ENCODE assay signal across 21 cellular contexts in genomic region chr11:80748207-80748606, GRCh38.
"Had no signal": no experiment of that assay in that cellular context is flagged by ENCODE, and none has a peak within 500 bp of the region (broad histone marks: within the 10 kb centered on the region; RNA-seq: fewer than 3 reads in every experiment).

No MANE protein-coding gene starts in this region.

- H3K27ac ChIP-seq: ascending aorta, body of pancreas, cardiac muscle cell had no signal

- DNase-seq: activated B cell treated with CpG ODN at 0.5 μM for 24 hours; activated CD4-positive, alpha-beta T cell treated with anti-CD3 and anti-CD28 coated beads for 1 hour; activated CD4-positive, alpha-beta T cell treated with anti-CD3 and anti-CD28 coated beads, Interleukin-2, amount 10 ng/mL, durations not matched to agents 24 days and 14 days; activated CD4-positive, alpha-beta T cell treated with anti-CD3 and anti-CD28 coated beads, Interleukin-2, amount 50 U/mL, for 48 hours; activated CD8-positive, alpha-beta memory T cell treated with anti-CD3 and anti-CD28 coated beads, Interleukin-2, amount 10 ng/mL, durations not matched to agents 7 days and 5 days; activated effector memory CD4-positive, alpha-beta T cell treated with Interleukin-2 at 50 U/mL for 16 hours; activated naive CD4-positive, alpha-beta T cell; activated naive CD8-positive, alpha-beta T cell treated with anti-CD3 and anti-CD28 coated beads, Interleukin-2, amount 50 U/mL, for 24 hours; activated T-cell treated with anti-CD3 and anti-CD28 coated beads, Interleukin-2, amount 50 U/mL, for 24 hours; amniotic stem cell; body of pancreas; MM.1S; NCI-H1436 treated with DMSO at 0.1 percent for 48 hours; NCI-H2171; NCI-H2227 treated with DMSO at 0.1 percent for 48 hours; NCI-H526; SHP77 treated with DMSO at 0.1 percent for 48 hours; T-helper 17 cell; T-helper 9 cell had no signal

- H3K4me1 ChIP-seq: ascending aorta, body of pancreas had no signal

- H3K9me3 ChIP-seq: ascending aorta, body of pancreas had no signal

- H3K27me3 ChIP-seq: ascending aorta, body of pancreas, cardiac muscle cell had no signal

- H3K36me3 ChIP-seq: ascending aorta, cardiac muscle cell had no signal

- H3K4me3 ChIP-seq: ascending aorta, body of pancreas, cardiac muscle cell had no signal
